1 cellular context compared by ENCODE assay signal in the genomic region with DNA sequence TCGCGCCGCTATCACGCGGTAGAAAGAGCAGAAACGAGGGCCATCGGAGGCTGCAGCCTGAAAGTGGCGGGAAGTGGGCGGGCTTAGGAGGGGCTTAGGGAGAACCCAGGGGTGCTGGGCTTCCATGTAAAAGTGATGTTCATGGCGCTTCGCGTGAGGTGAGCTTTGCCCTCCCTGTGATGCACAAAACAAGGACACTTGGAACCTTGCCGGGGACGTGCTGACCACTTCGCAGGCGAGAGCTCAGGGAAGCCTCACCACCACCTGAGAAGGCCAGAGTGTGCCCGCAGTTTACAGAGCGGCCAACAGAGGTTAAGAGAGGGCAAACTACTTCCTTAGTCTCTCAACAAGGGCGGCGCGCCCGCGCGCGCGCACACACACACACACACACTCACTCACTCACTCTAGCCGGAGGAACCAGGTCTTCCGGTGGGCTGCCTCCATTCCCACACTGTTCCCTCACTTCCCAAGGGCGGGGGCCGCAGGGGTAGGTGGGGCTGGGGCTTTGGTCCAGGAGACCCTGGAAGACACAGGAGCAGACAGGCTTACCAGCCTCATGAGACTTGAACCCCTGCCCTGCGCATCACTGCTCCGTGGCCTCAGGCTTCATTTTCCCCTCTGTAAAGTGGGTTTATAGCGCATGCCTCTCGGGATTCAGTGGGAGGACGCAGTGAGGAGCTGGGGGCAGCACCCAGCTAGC.
TF ChIP-seq lines count a peak whose summit lies in the region.

No MANE protein-coding gene starts in this region.

TF ChIP-seq in SK-N-SH treated with all-trans-retinoic acid at 6 μM for 48 hours, 23 proteins besides CTCF, POLR2A, EP300 and RAD21 (continued from another document):
- TF ChIP-seq, protein P1, sequence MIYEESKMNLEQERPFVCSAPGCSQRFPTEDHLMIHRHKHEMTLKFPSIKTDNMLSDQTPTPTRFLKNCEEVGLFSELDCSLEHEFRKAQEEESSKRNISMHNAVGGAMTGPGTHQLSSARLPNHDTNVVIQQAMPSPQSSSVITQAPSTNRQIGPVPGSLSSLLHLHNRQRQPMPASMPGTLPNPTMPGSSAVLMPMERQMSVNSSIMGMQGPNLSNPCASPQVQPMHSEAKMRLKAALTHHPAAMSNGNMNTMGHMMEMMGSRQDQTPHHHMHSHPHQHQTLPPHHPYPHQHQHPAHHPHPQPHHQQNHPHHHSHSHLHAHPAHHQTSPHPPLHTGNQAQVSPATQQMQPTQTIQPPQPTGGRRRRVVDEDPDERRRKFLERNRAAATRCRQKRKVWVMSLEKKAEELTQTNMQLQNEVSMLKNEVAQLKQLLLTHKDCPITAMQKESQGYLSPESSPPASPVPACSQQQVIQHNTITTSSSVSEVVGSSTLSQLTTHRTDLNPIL (CRISPR knock-in tag; IDR thresholded peaks at IDR 0.05; ENCODE audit: low read depth) = no peak
- TF ChIP-seq ZC3H10 (CRISPR knock-in tag; IDR thresholded peaks at IDR 0.05) (no peak), OSR1 (CRISPR knock-in tag; IDR thresholded peaks at IDR 0.05) (no peak), POU6F1 (CRISPR knock-in tag; IDR thresholded peaks at IDR 0.05; ENCODE audit: borderline replicate concordance, low read depth) (no peak), ZNF8 (CRISPR knock-in tag; IDR thresholded peaks at IDR 0.05) (no peak), ZFP3 (CRISPR knock-in tag; IDR thresholded peaks at IDR 0.05) (no peak), PPARA (CRISPR knock-in tag; IDR thresholded peaks at IDR 0.05; ENCODE audit: borderline replicate concordance) (no peak), ESRRG (CRISPR knock-in tag; IDR thresholded peaks at IDR 0.05) (no peak), RARB (CRISPR knock-in tag; IDR thresholded peaks at IDR 0.05) (no peak), CSDC2 (CRISPR knock-in tag; IDR thresholded peaks at IDR 0.05) (no peak), ZNF70 (CRISPR knock-in tag; IDR thresholded peaks at IDR 0.05) (no peak), ARNTL (CRISPR knock-in tag; IDR thresholded peaks at IDR 0.05; ENCODE audit: borderline replicate concordance, low read depth) (no peak), ZNF565 (CRISPR knock-in tag; conservative IDR thresholded peaks at IDR 0.05; ENCODE audit: low read depth) (no peak), TCF4 (CRISPR knock-in tag; IDR thresholded peaks at IDR 0.05; ENCODE audit: borderline replicate concordance) (no peak), ISL1 (CRISPR knock-in tag; IDR thresholded peaks at IDR 0.05) (no peak)
